ENCODE assay signal across 17 cellular contexts in genomic region chr5:56175028-56175427, GRCh38. TPM values are rescaled to one million over a fixed set of nuclear protein-coding genes. Genes with fewer than 3 reads are reported as not detected.
DNase-seq lines count a peak whose midpoint lies in the region; ATAC-seq and TF ChIP-seq lines count a peak whose summit lies in the region.
"Had no signal": no experiment of that assay in that cellular context is flagged by ENCODE, and none has a peak within 500 bp of the region (broad histone marks: within the 10 kb centered on the region; RNA-seq: fewer than 3 reads in every experiment).

No MANE protein-coding gene starts in this region.

- no peak for TF ChIP-seq POLR2A in Peyer's patch (IDR thresholded peaks at IDR 0.05)
- TF ChIP-seq POLR2A in transverse colon (IDR thresholded peaks at IDR 0.05): no peak

- no peaks in the 10 kb centered on the region for H3K9me3 ChIP-seq in SK-N-SH
- no peaks in the 10 kb centered on the region for H3K9me3 ChIP-seq in Peyer's patch
- H3K9me3 ChIP-seq in mesenchymal stem cell (ENCODE audit: control insufficient read depth, low read length): no peaks in the 10 kb centered on the region
- H3K9me3 ChIP-seq in transverse colon: no peaks in the 10 kb centered on the region

- peak overlapping the region; percentile 16 to 93 for H3K4ac ChIP-seq in mesenchymal stem cell (ENCODE audit: low read depth in 1 of 2, low read length in 2 of 2)

- TF ChIP-seq CTCF in SK-N-SH (IDR thresholded peaks at IDR 0.05) (no peak), Peyer's patch (IDR thresholded peaks at IDR 0.05) (no peak), transverse colon (IDR thresholded peaks at IDR 0.05) (no peak), GM10248 (IDR thresholded peaks at IDR 0.05; ENCODE audit: control extremely low read depth, extremely low read depth, low read depth, missing control alignments) (no peak)

- in situ Hi-C loops in transverse colon (cut with MboI; ENCODE audit: low pct_ligation_motif_present in 1 of 4, low pct_unique_long_range_greater_than_20kb in 1 of 4, low sequenced_read_pairs in 3 of 4): loop anchor here in 1 of 4 donors (25.0 kb wide), 1 partner anchor 238 kb away; no protein-coding TSS in a partner anchor

- H3K4me1 ChIP-seq in SK-N-SH (ENCODE audit: control insufficient read depth in 1 of 2, insufficient read depth in 2 of 2, low read depth in 1 of 2, low read length in 1 of 2) (0 out of 4 replicates have a peak, but pooled peaks cover 0 to 8% of the 10 kb centered on the region in 2 experiments), Peyer's patch (no peaks in the 10 kb centered on the region), mesenchymal stem cell (ENCODE audit: control insufficient read depth, insufficient read depth, low read depth, low read length) (peaks cover 3% of the 10 kb centered on the region), transverse colon (peaks cover 0 to 20% (median 0%) of the 10 kb centered on the region in 4 donors)

- H3K9me2 ChIP-seq in SK-N-SH: no peaks in the 10 kb centered on the region

- no peaks in the 10 kb centered on the region for H3K79me2 ChIP-seq in SK-N-SH (ENCODE audit: insufficient read depth)

- no peak for TF ChIP-seq RAD21 in SK-N-SH (IDR thresholded peaks at IDR 0.05; ENCODE audit: low read length)

- H3K36me3 ChIP-seq in SK-N-SH (replicated peaks in 1 of 2; ENCODE audit: control insufficient read depth in 1 of 2, insufficient read depth in 2 of 2, low read length in 1 of 2): no peaks in the 10 kb centered on the region
- H3K36me3 ChIP-seq in Peyer's patch: no peaks in the 10 kb centered on the region
- no peaks in the 10 kb centered on the region for H3K36me3 ChIP-seq in mesenchymal stem cell (ENCODE audit: control insufficient read depth in 1 of 2, insufficient read depth in 2 of 2, low read depth in 1 of 2, low read length in 2 of 2)
- H3K36me3 ChIP-seq in transverse colon: no peaks in the 10 kb centered on the region

- peak overlapping the region; percentile 45 for H4K8ac ChIP-seq in mesenchymal stem cell (ENCODE audit: low read length)

- H3K27ac ChIP-seq in SK-N-SH (ENCODE audit: low read depth in 2 of 2, low read length in 1 of 2): no peak overlapping the region
- H3K27ac ChIP-seq in Peyer's patch: peak overlapping the region in 3 of 4 donors; percentile 38 to 59 (median 42)
- H3K27ac ChIP-seq in mesenchymal stem cell (ENCODE audit: low read length, poor library complexity, severe bottlenecking): no peak overlapping the region
- peak overlapping the region; percentile 50 to 65 (median 52) for H3K27ac ChIP-seq in transverse colon

- CTCF ChIA-PET in SK-N-SH (lab: Yijun Ruan, JAX): no interaction called here
- CTCF ChIA-PET in GM10248 (lab: Yijun Ruan, JAX): no interaction called here

- H3K4me3 ChIP-seq in SK-N-SH (ENCODE audit: low read depth in 2 of 2, low read length in 1 of 2) (no peak overlapping the region), Peyer's patch (no peak overlapping the region), mesenchymal stem cell (ENCODE audit: insufficient read depth in 1 of 2, low read depth in 1 of 2, low read length in 2 of 2) (peak overlapping the region in 1 of 2 experiments; percentile 29), transverse colon (no peak overlapping the region)

- POLR2A ChIA-PET in SK-N-SH (lab: Yijun Ruan, JAX) (no interaction called here), GM10248 (lab: Yijun Ruan, JAX) (no interaction called here)

- H3K79me1 ChIP-seq in mesenchymal stem cell (replicated peaks; ENCODE audit: low read length, poor library complexity, severe bottlenecking): no peaks in the 10 kb centered on the region

- peaks cover 6% of the 10 kb centered on the region for H3F3A ChIP-seq in SK-N-SH (replicated peaks; ENCODE audit: insufficient read depth)

- peak overlapping the region; percentile 68 for H2BK120ac ChIP-seq in mesenchymal stem cell (ENCODE audit: low read depth, low read length)

- intact Hi-C loops in transverse colon (cut with DNase I; ENCODE audit: low total_unique reads): no loop called here

- H4K20me1 ChIP-seq in SK-N-SH (ENCODE audit: insufficient read depth): no peaks in the 10 kb centered on the region

- H2AK5ac ChIP-seq in mesenchymal stem cell (ENCODE audit: low read length, severe bottlenecking): no peak overlapping the region

- H3K9ac ChIP-seq in SK-N-SH: no peak overlapping the region
- peak overlapping the region; percentile 59 for H3K9ac ChIP-seq in mesenchymal stem cell (ENCODE audit: low read length)

- H3K4me2 ChIP-seq in SK-N-SH: peak overlapping the region; percentile 18
- no peak overlapping the region for H3K4me2 ChIP-seq in mesenchymal stem cell (ENCODE audit: low read length, poor library complexity, severe bottlenecking)

- ATAC-seq in SK-N-SH treated with all-trans-retinoic acid at 6 μM for 48 hours (no peak), HG02973 (IDR thresholded peaks at IDR 0.05; ENCODE audit: unreplicated experiment) (no peak)
- ATAC-seq: stimulated activated naive CD8-positive, alpha-beta T cell treated with anti-CD3 and anti-CD28 coated beads, Interleukin-15, Interleukin-2, amounts not matched to agents 100 U/mL and 50 U/mL, for 24 hours had no signal

- H2BK12ac ChIP-seq in mesenchymal stem cell (ENCODE audit: low read length in 2 of 2): peak overlapping the region; percentile 80 to 93

- no peak overlapping the region for H2BK5ac ChIP-seq in mesenchymal stem cell (ENCODE audit: low read depth, low read length, poor library complexity, severe bottlenecking)

- peak overlapping the region; percentile 67 to 86 for H3K18ac ChIP-seq in mesenchymal stem cell (ENCODE audit: low read depth in 1 of 2, low read length in 2 of 2)

- H3K23ac ChIP-seq in mesenchymal stem cell (ENCODE audit: low read length in 2 of 2): no peak overlapping the region

- H2AFZ ChIP-seq in SK-N-SH (ENCODE audit: low read depth) (peak overlapping the region; percentile 76; the same call in 1 of the 2 replicates), mesenchymal stem cell (ENCODE audit: low read depth, low read length) (no peak overlapping the region)

- H2BK15ac ChIP-seq in mesenchymal stem cell (ENCODE audit: low read depth, poor library complexity, severe bottlenecking): no peak overlapping the region

- H3K27me3 ChIP-seq in SK-N-SH (ENCODE audit: insufficient read depth): no peaks in the 10 kb centered on the region
- no peaks in the 10 kb centered on the region for H3K27me3 ChIP-seq in Peyer's patch
- H3K27me3 ChIP-seq in mesenchymal stem cell (ENCODE audit: control insufficient read depth in 1 of 2, insufficient read depth in 1 of 2, low read length in 2 of 2): no peaks in the 10 kb centered on the region
- H3K27me3 ChIP-seq in transverse colon: no peaks in the 10 kb centered on the region

- no peak overlapping the region for H3K14ac ChIP-seq in mesenchymal stem cell (ENCODE audit: low read length in 2 of 2)

- DNase-seq in SK-N-SH: no peak
- DNase-seq in Peyer's patch: no peak
- no peak for DNase-seq in mesenchymal stem cell
- DNase-seq in transverse colon: no peak
- DNase-seq in hippocampal formation (lab: John Stamatoyannopoulos, UW): no peak
- DNase-seq in GM10248 (ENCODE audit: extremely low spot score): no peak
- DNase-seq: activated CD4-positive, CD25-positive, alpha-beta regulatory T cell; activated gamma-delta T cell; CD4-positive, alpha-beta memory T cell; KG1; NCI-H446 treated with DMSO at 0.1 percent for 48 hours; occipital lobe; stimulated activated naive CD8-positive, alpha-beta T cell treated with anti-CD3 and anti-CD28 coated beads, Interleukin-15, Interleukin-2, amounts not matched to agents 100 U/mL and 50 U/mL, for 24 hours; T-helper 1 cell had no signal

- TF ChIP-seq EP300 in SK-N-SH (IDR thresholded peaks at IDR 0.05; ENCODE audit: borderline replicate concordance in 1 of 2, low read depth in 1 of 2, low read length in 1 of 2) (no peak), transverse colon (IDR thresholded peaks at IDR 0.05; ENCODE audit: low read depth) (no peak)

- peak overlapping the region; percentile 52 for H4K91ac ChIP-seq in mesenchymal stem cell (ENCODE audit: low read length)

TF ChIP-seq in SK-N-SH treated with all-trans-retinoic acid at 6 μM for 48 hours, 23 proteins besides CTCF, POLR2A, EP300 and RAD21:
- TF ChIP-seq ESRRG (CRISPR knock-in tag; IDR thresholded peaks at IDR 0.05) (no peak), ZNF8 (CRISPR knock-in tag; IDR thresholded peaks at IDR 0.05) (no peak), CSDC2 (CRISPR knock-in tag; IDR thresholded peaks at IDR 0.05) (no peak), ISL1 (CRISPR knock-in tag; IDR thresholded peaks at IDR 0.05) (no peak), PPARA (CRISPR knock-in tag; IDR thresholded peaks at IDR 0.05; ENCODE audit: borderline replicate concordance) (no peak)

RNA-seq across cellular contexts. Expression of gene ANKRD55, which starts 58.1 kb away (rescaled TPM):
- not detected in 2 replicates for polyA plus RNA-seq in SK-N-SH (2012; rRNA removed)
- 0.01 and 0.03 TPM in 2 replicates for polyA plus RNA-seq in SK-N-SH (2012; cell fraction: cytosol; rRNA removed)
- not detected in 2 replicates for polyA plus RNA-seq in SK-N-SH (2012; cell fraction: nucleus; rRNA removed)
- 1 to 10 TPM in 1 of 4 donors, under 1 TPM in 1, not detected in 2; 0.80 to 8.3 TPM for total RNA-seq in Peyer's patch
- 0.91 TPM for polyA plus RNA-seq in mesenchymal stem cell (2013, experiment 1 of 2)
- 0.86 TPM for polyA plus RNA-seq in mesenchymal stem cell (2013, experiment 2 of 2)
- under 1 TPM in 1 of 4 donors, not detected in 3; 0.95 TPM for total RNA-seq in transverse colon
- total RNA-seq: A172 had no signal

Comparison
In these comparisons a context has a peak if more than half of its experiments do, and no peak if none do; other contexts are left out.
1. H3K27ac ChIP-seq: peak in Peyer's patch (3 of 4) and transverse colon (4 of 4); none in SK-N-SH (0 of 2) and mesenchymal stem cell (single experiment).